ENCODE assay signal across 17 cellular contexts in genomic region chr5:52924458-52924857, GRCh38.
DNase-seq lines count a peak whose midpoint lies in the region; ATAC-seq, FAIRE-seq and TF ChIP-seq lines count a peak whose summit lies in the region.
"Had no signal": no experiment of that assay in that cellular context is flagged by ENCODE, and none has a peak within 500 bp of the region (broad histone marks: within the 10 kb centered on the region; RNA-seq: fewer than 3 reads in every experiment).

No MANE protein-coding gene starts in this region.

- no peaks in the 10 kb centered on the region for H3K27me3 ChIP-seq in astrocyte (ENCODE audit: insufficient read depth, low read length)

- no peak overlapping the region for H3K4me3 Mint-ChIP-seq in activated naive CD8-positive, alpha-beta T cell treated with anti-CD3 and anti-CD28 coated beads, Interleukin-2, amount 10 ng/mL, durations not matched to agents 7 days and 5 days
- no peak overlapping the region for H3K4me3 Mint-ChIP-seq in activated naive CD8-positive, alpha-beta T cell treated with anti-CD3 and anti-CD28 coated beads, Interleukin-2, amount 50 U/mL, for 24 hours
- H3K4me3 Mint-ChIP-seq in astrocyte (ENCODE audit: unreplicated experiment): no peak overlapping the region
- H3K4me3 Mint-ChIP-seq: CD4-positive, alpha-beta T cell had no signal

- H3K4me1 Mint-ChIP-seq in activated naive CD8-positive, alpha-beta T cell treated with anti-CD3 and anti-CD28 coated beads, Interleukin-2, amount 10 ng/mL, durations not matched to agents 7 days and 5 days: peaks cover 13% of the 10 kb centered on the region
- peaks cover 4% of the 10 kb centered on the region for H3K4me1 Mint-ChIP-seq in activated naive CD8-positive, alpha-beta T cell treated with anti-CD3 and anti-CD28 coated beads, Interleukin-2, amount 50 U/mL, for 24 hours
- H3K4me1 Mint-ChIP-seq in astrocyte (ENCODE audit: low read depth, unreplicated experiment): peaks cover 17% of the 10 kb centered on the region

- no peak overlapping the region for H3K27ac ChIP-seq in astrocyte (ENCODE audit: low read depth, low read length)

- no peak overlapping the region for H2AFZ ChIP-seq in astrocyte (ENCODE audit: low read depth, low read length)

- POLR2A ChIA-PET in activated naive CD8-positive, alpha-beta T cell treated with anti-CD3 and anti-CD28 coated beads, Interleukin-2, amount 10 ng/mL, durations not matched to agents 7 days and 5 days (lab: Charles Lee): no interaction called here

- H3K9me3 ChIP-seq in astrocyte (ENCODE audit: insufficient read depth, low read depth, low read length): no peaks in the 10 kb centered on the region

- no peak for DNase-seq in activated naive CD8-positive, alpha-beta T cell treated with anti-CD3 and anti-CD28 coated beads, Interleukin-2, amount 10 ng/mL, durations not matched to agents 7 days and 5 days
- DNase-seq in activated naive CD8-positive, alpha-beta T cell treated with anti-CD3 and anti-CD28 coated beads, Interleukin-2, amount 50 U/mL, for 24 hours: no peak
- DNase-seq in Jurkat, Clone E6-1 (ENCODE audit: low read depth, low spot score): peak; percentile 77
- DNase-seq in astrocyte (ENCODE audit: low read depth): no peak
- DNase-seq in stimulated activated naive CD4-positive, alpha-beta T cell treated with Interleukin-2 at 50 U/mL for 16 hours (lab: John Stamatoyannopoulos, UW): no peak
- no peak for DNase-seq in HCEC 1CT
- DNase-seq: 8988T; AML-193; C1 segment of cervical spinal cord; CD4-positive, alpha-beta T cell; DMS79; EL; IMR-90 had no signal

- peaks cover 7% of the 10 kb centered on the region for H3K4me1 ChIP-seq in astrocyte (ENCODE audit: insufficient read depth, low read length)

- no peak overlapping the region for H3K4me2 ChIP-seq in astrocyte (ENCODE audit: low read length)

- H3K4me3 ChIP-seq in Jurkat, Clone E6-1 (ENCODE audit: low read length): no peak overlapping the region
- H3K4me3 ChIP-seq in astrocyte (ENCODE audit: insufficient read depth, low read depth, low read length): no peak overlapping the region

- peaks cover 7% of the 10 kb centered on the region for H3K36me3 Mint-ChIP-seq in activated naive CD8-positive, alpha-beta T cell treated with anti-CD3 and anti-CD28 coated beads, Interleukin-2, amount 10 ng/mL, durations not matched to agents 7 days and 5 days
- no peaks in the 10 kb centered on the region for H3K36me3 Mint-ChIP-seq in activated naive CD8-positive, alpha-beta T cell treated with anti-CD3 and anti-CD28 coated beads, Interleukin-2, amount 50 U/mL, for 24 hours (ENCODE audit: low read depth)
- H3K36me3 Mint-ChIP-seq in astrocyte (ENCODE audit: low read depth, unreplicated experiment): peaks cover 13% of the 10 kb centered on the region

- H3K9ac ChIP-seq in astrocyte (ENCODE audit: low read length): no peak overlapping the region

- H3K36me3 ChIP-seq in astrocyte (ENCODE audit: insufficient read depth, low read length): no peaks in the 10 kb centered on the region

- no peaks in the 10 kb centered on the region for H4K20me1 ChIP-seq in astrocyte (ENCODE audit: insufficient read depth, low read length)

- H3K27ac Mint-ChIP-seq in activated naive CD8-positive, alpha-beta T cell treated with anti-CD3 and anti-CD28 coated beads, Interleukin-2, amount 10 ng/mL, durations not matched to agents 7 days and 5 days: no peak overlapping the region
- no peak overlapping the region for H3K27ac Mint-ChIP-seq in activated naive CD8-positive, alpha-beta T cell treated with anti-CD3 and anti-CD28 coated beads, Interleukin-2, amount 50 U/mL, for 24 hours
- peak overlapping the region; percentile 44 for H3K27ac Mint-ChIP-seq in astrocyte (ENCODE audit: unreplicated experiment)
- H3K27ac Mint-ChIP-seq: CD4-positive, alpha-beta T cell had no signal

- no peaks in the 10 kb centered on the region for H3K9me3 Mint-ChIP-seq in activated naive CD8-positive, alpha-beta T cell treated with anti-CD3 and anti-CD28 coated beads, Interleukin-2, amount 10 ng/mL, durations not matched to agents 7 days and 5 days
- H3K9me3 Mint-ChIP-seq in activated naive CD8-positive, alpha-beta T cell treated with anti-CD3 and anti-CD28 coated beads, Interleukin-2, amount 50 U/mL, for 24 hours: no peaks in the 10 kb centered on the region
- peaks cover 2% of the 10 kb centered on the region for H3K9me3 Mint-ChIP-seq in astrocyte (ENCODE audit: unreplicated experiment)
- H3K9me3 Mint-ChIP-seq: CD4-positive, alpha-beta T cell had no signal

- ATAC-seq in activated naive CD8-positive, alpha-beta T cell treated with anti-CD3 and anti-CD28 coated beads, Interleukin-2, amount 10 ng/mL, durations not matched to agents 7 days and 5 days (ENCODE audit: low read depth): peak; percentile 18
- ATAC-seq in activated naive CD8-positive, alpha-beta T cell treated with anti-CD3 and anti-CD28 coated beads, Interleukin-2, amount 50 U/mL, for 24 hours: no peak
- ATAC-seq in HG03354 (IDR thresholded peaks at IDR 0.05; ENCODE audit: poor library complexity, severe bottlenecking, unreplicated experiment): no peak
- ATAC-seq: HCT116 had no signal

- FAIRE-seq in astrocyte (lab: Jason Lieb, UNC): no peak
- FAIRE-seq: G401.6, GM12891 had no signal

- H3K27me3 Mint-ChIP-seq in activated naive CD8-positive, alpha-beta T cell treated with anti-CD3 and anti-CD28 coated beads, Interleukin-2, amount 10 ng/mL, durations not matched to agents 7 days and 5 days: peaks cover 5% of the 10 kb centered on the region
- no peaks in the 10 kb centered on the region for H3K27me3 Mint-ChIP-seq in activated naive CD8-positive, alpha-beta T cell treated with anti-CD3 and anti-CD28 coated beads, Interleukin-2, amount 50 U/mL, for 24 hours
- no peaks in the 10 kb centered on the region for H3K27me3 Mint-ChIP-seq in astrocyte (ENCODE audit: low read depth, unreplicated experiment)

- TF ChIP-seq CTCF in astrocyte (IDR thresholded peaks at IDR 0.05; ENCODE audit: insufficient read depth, low read depth, low read length): no peak

- H3K79me2 ChIP-seq in astrocyte (ENCODE audit: insufficient read depth, low read length): no peaks in the 10 kb centered on the region
